ENCODE assay signal across 9 cellular contexts in genomic region chr12:47377414-47378221, GRCh38.
A peak's percentile ranks its signal among the peaks of the same experiment; 100 is the strongest.
DNase-seq lines count a peak whose midpoint lies in the region; ATAC-seq and TF ChIP-seq lines count a peak whose summit lies in the region.
"Had no signal": no experiment of that assay in that cellular context is flagged by ENCODE, and none has a peak within 500 bp of the region (broad histone marks: within the 10 kb centered on the region; RNA-seq: fewer than 3 reads in every experiment).

No MANE protein-coding gene starts in this region.

- H3K4me3 Mint-ChIP-seq in progenitor cell of endocrine pancreas (ENCODE audit: low read depth), result no peak overlapping the region

- in situ Hi-C loops in astrocyte of the cerebellum (cut with HindIII; ENCODE audit: low sequenced_read_pairs), result no loop called here

- no peak for TF ChIP-seq CTCF in astrocyte of the cerebellum (IDR thresholded peaks at IDR 0.05; ENCODE audit: low read depth, low read length, missing control alignments)
- no peak for TF ChIP-seq CTCF in kidney epithelial cell (IDR thresholded peaks at IDR 0.05; ENCODE audit: insufficient read depth, low read length, poor library complexity, severe bottlenecking)
- TF ChIP-seq CTCF in progenitor cell of endocrine pancreas (IDR thresholded peaks at IDR 0.05; ENCODE audit: unreplicated experiment), result no peak

- DNase-seq in HT1080 (ENCODE audit: low read depth) (peak; percentile 97), astrocyte of the cerebellum (ENCODE audit: low read depth) (peak; percentile 97), kidney epithelial cell (ENCODE audit: low read depth) (peak; percentile 61), substantia nigra (lab: John Stamatoyannopoulos, UW) (peak in 25 of 49 donors; percentile 2 to 66 (median 24)), NCI-H748 treated with DMSO at 0.1 percent for 48 hours (lab: John Stamatoyannopoulos, UW) (no peak), NCI-H2107 (lab: John Stamatoyannopoulos, UW) (no peak), progenitor cell of endocrine pancreas (ENCODE audit: low spot score, unreplicated experiment) (no peak)

- H3K27me3 Mint-ChIP-seq in progenitor cell of endocrine pancreas, result no peaks in the 10 kb centered on the region

- H3K27me3 ChIP-seq in kidney epithelial cell (ENCODE audit: control insufficient read depth, insufficient read depth, low read length), result no peaks in the 10 kb centered on the region

- no peak overlapping the region for H3K27ac Mint-ChIP-seq in progenitor cell of endocrine pancreas

- peak overlapping the region; percentile 11 for H3K4me3 ChIP-seq in astrocyte of the cerebellum (ENCODE audit: low read depth, low read length)
- H3K4me3 ChIP-seq in kidney epithelial cell (ENCODE audit: low read depth, low read length), result no peak overlapping the region

- H3K36me3 Mint-ChIP-seq in progenitor cell of endocrine pancreas (ENCODE audit: insufficient read depth), result no peaks in the 10 kb centered on the region

- no peak overlapping the region for H3K27ac ChIP-seq in substantia nigra (ENCODE audit: low read depth, low read length, poor library complexity, severe bottlenecking)
- H3K27ac ChIP-seq: KMS-11 had no signal

- no peaks in the 10 kb centered on the region for H3K9me3 Mint-ChIP-seq in progenitor cell of endocrine pancreas (ENCODE audit: low read depth)

- no peaks in the 10 kb centered on the region for H3K36me3 ChIP-seq in kidney epithelial cell (ENCODE audit: control insufficient read depth, insufficient read depth, low read length)

- ATAC-seq in HG03108 (IDR thresholded peaks at IDR 0.05; ENCODE audit: unreplicated experiment), result no peak

- H3K4me1 Mint-ChIP-seq in progenitor cell of endocrine pancreas (ENCODE audit: low read depth), result no peaks in the 10 kb centered on the region

Comparison
In these comparisons a context has a peak if more than half of its experiments do, and no peak if none do; other contexts are left out.
1. DNase-seq: peak in HT1080 (single experiment), astrocyte of the cerebellum (single experiment), kidney epithelial cell (single experiment) and substantia nigra (25 of 49); none in NCI-H748 treated with DMSO at 0.1 percent for 48 hours (single experiment), NCI-H2107 (single experiment) and progenitor cell of endocrine pancreas (single experiment).